In genomic region chr14:50452979-50453705, GRCh38 we compare ENCODE assay signal across 13 cellular contexts. TPM values are rescaled to one million over a fixed set of nuclear protein-coding genes. Genes with fewer than 3 reads are reported as not detected.
DNase-seq lines count a peak whose midpoint lies in the region; ATAC-seq and TF ChIP-seq lines count a peak whose summit lies in the region.
"Had no signal": no experiment of that assay in that cellular context is flagged by ENCODE, and none has a peak within 500 bp of the region (broad histone marks: within the 10 kb centered on the region; RNA-seq: fewer than 3 reads in every experiment).

No MANE protein-coding gene starts in this region.

- no peaks in the 10 kb centered on the region for H3K27me3 Mint-ChIP-seq in activated T-cell treated with anti-CD3 and anti-CD28 coated beads, Interleukin-2, amount 50 U/mL, for 24 hours
- H3K27me3 Mint-ChIP-seq: activated naive CD4-positive, alpha-beta T cell treated with anti-CD3 and anti-CD28 coated beads, Interleukin-2, amount 50 U/mL, for 24 hours; naive B cell had no signal

- H3K27me3 ChIP-seq in adrenal gland = no peaks in the 10 kb centered on the region
- H3K27me3 ChIP-seq in foreskin keratinocyte = no peaks in the 10 kb centered on the region

- H3K36me3 Mint-ChIP-seq in activated T-cell treated with anti-CD3 and anti-CD28 coated beads, Interleukin-2, amount 50 U/mL, for 24 hours (ENCODE audit: low read depth) = peaks cover 64% of the 10 kb centered on the region
- H3K36me3 Mint-ChIP-seq in stimulated activated effector memory CD8-positive, alpha-beta T cell treated with anti-CD3 and anti-CD28 coated beads, Interleukin-12 subunit alpha, Interleukin-12 subunit beta, amount 100 ng/mL, for 72 hours = peaks cover 57% of the 10 kb centered on the region

- H3K4me3 ChIP-seq in adrenal gland = no peak overlapping the region

- peaks cover 17% of the 10 kb centered on the region for H3K4me1 Mint-ChIP-seq in activated T-cell treated with anti-CD3 and anti-CD28 coated beads, Interleukin-2, amount 50 U/mL, for 24 hours (ENCODE audit: low read depth)
- H3K4me1 Mint-ChIP-seq in stimulated activated effector memory CD8-positive, alpha-beta T cell treated with anti-CD3 and anti-CD28 coated beads, Interleukin-12 subunit alpha, Interleukin-12 subunit beta, amount 100 ng/mL, for 72 hours = peaks cover 13% of the 10 kb centered on the region
- H3K4me1 Mint-ChIP-seq: naive B cell had no signal

- H3K9me3 Mint-ChIP-seq in activated T-cell treated with anti-CD3 and anti-CD28 coated beads, Interleukin-2, amount 50 U/mL, for 24 hours = no peaks in the 10 kb centered on the region
- no peaks in the 10 kb centered on the region for H3K9me3 Mint-ChIP-seq in stimulated activated effector memory CD8-positive, alpha-beta T cell treated with anti-CD3 and anti-CD28 coated beads, Interleukin-12 subunit alpha, Interleukin-12 subunit beta, amount 100 ng/mL, for 72 hours
- H3K9me3 Mint-ChIP-seq: activated naive CD4-positive, alpha-beta T cell treated with anti-CD3 and anti-CD28 coated beads, Interleukin-2, amount 50 U/mL, for 24 hours had no signal

- 43 to 57% (median 47%) methylated on average over 3 of the region's 3 CpGs for WGBS in adrenal gland, 4 donors

- peak; percentile 98 for ATAC-seq in foreskin keratinocyte
- peak; percentile 93 for ATAC-seq in stimulated activated effector memory CD8-positive, alpha-beta T cell treated with anti-CD3 and anti-CD28 coated beads, Interleukin-12 subunit alpha, Interleukin-12 subunit beta, amount 100 ng/mL, for 72 hours
- no peak for ATAC-seq in GM21423 (IDR thresholded peaks at IDR 0.05; ENCODE audit: unreplicated experiment)

- peaks cover 0 to 13% of the 10 kb centered on the region in 2 donors for H3K36me3 ChIP-seq in adrenal gland (replicated peaks in 1 of 2)

- no peaks in the 10 kb centered on the region for H3K9me3 ChIP-seq in adrenal gland (replicated peaks in 1 of 3)

- intact Hi-C loops in adrenal gland (cut with DNase I) = no loop called here

- no peak for TF ChIP-seq POLR2A in adrenal gland (IDR thresholded peaks at IDR 0.05)

- H3K4me1 ChIP-seq in adrenal gland (replicated peaks in 1 of 2) (peaks cover 0 to 7% of the 10 kb centered on the region in 2 donors), foreskin keratinocyte (peaks cover 11% of the 10 kb centered on the region)

- H3K4me3 Mint-ChIP-seq in activated T-cell treated with anti-CD3 and anti-CD28 coated beads, Interleukin-2, amount 50 U/mL, for 24 hours = no peak overlapping the region
- H3K4me3 Mint-ChIP-seq in stimulated activated effector memory CD8-positive, alpha-beta T cell treated with anti-CD3 and anti-CD28 coated beads, Interleukin-12 subunit alpha, Interleukin-12 subunit beta, amount 100 ng/mL, for 72 hours = no peak overlapping the region
- H3K4me3 Mint-ChIP-seq: activated naive CD4-positive, alpha-beta T cell treated with anti-CD3 and anti-CD28 coated beads, Interleukin-2, amount 50 U/mL, for 24 hours; naive B cell had no signal

- H3K27ac ChIP-seq in adrenal gland (peak overlapping the region in 4 of 5 donors; percentile 23 to 72 (median 42)), foreskin keratinocyte (peak overlapping the region; percentile 93)

- no peak for TF ChIP-seq CTCF in adrenal gland (IDR thresholded peaks at IDR 0.05)
- TF ChIP-seq CTCF in foreskin keratinocyte (conservative IDR thresholded peaks at IDR 0.05) = no peak

- peak overlapping the region; percentile 51 for H3K27ac Mint-ChIP-seq in activated T-cell treated with anti-CD3 and anti-CD28 coated beads, Interleukin-2, amount 50 U/mL, for 24 hours
- peak overlapping the region; percentile 53 for H3K27ac Mint-ChIP-seq in stimulated activated effector memory CD8-positive, alpha-beta T cell treated with anti-CD3 and anti-CD28 coated beads, Interleukin-12 subunit alpha, Interleukin-12 subunit beta, amount 100 ng/mL, for 72 hours
- H3K27ac Mint-ChIP-seq: activated naive CD4-positive, alpha-beta T cell treated with anti-CD3 and anti-CD28 coated beads, Interleukin-2, amount 50 U/mL, for 24 hours had no signal

- no peak for DNase-seq in activated T-cell treated with anti-CD3 and anti-CD28 coated beads, Interleukin-2, amount 50 U/mL, for 24 hours
- DNase-seq in activated T-cell treated with anti-CD3 and anti-CD28 coated beads, Interleukin-2, amount 50 U/mL, for 48 hours = no peak
- DNase-seq in adrenal gland (peak in 3 of 7 donors; percentile 19 to 45 (median 21)), foreskin keratinocyte (peak; percentile 94 to 95), NCI-H446 (lab: John Stamatoyannopoulos, UW) (no peak), NCI-H510A treated with DMSO at 0.1 percent for 48 hours (lab: John Stamatoyannopoulos, UW) (no peak)
- DNase-seq in stimulated activated effector memory CD8-positive, alpha-beta T cell treated with anti-CD3 and anti-CD28 coated beads, Interleukin-12 subunit alpha, Interleukin-12 subunit beta, amount 100 ng/mL, for 72 hours (ENCODE audit: low spot score in 2 of 2) = no peak
- DNase-seq: ACHN; KBM-7; naive B cell; stimulated activated CD4-positive, alpha-beta T cell treated with anti-CD3 and anti-CD28 coated beads, Interleukin-1b, Interleukin-23, amount 100 ng/mL, for 48 hours had no signal

RNA-seq across cellular contexts. Expression of gene CDKL1, which starts 56.5 kb away (rescaled TPM):
- total RNA-seq in adrenal gland = 10 to 100 TPM in 3 of 8 donors, 1 to 10 TPM in 5; 1.8 to 14.8 (median 7.6) TPM
- polyA plus RNA-seq in adrenal gland = 1 to 10 TPM; 1.5 to 8.3 (median 3.1) TPM
- total RNA-seq in foreskin keratinocyte = 4.2 and 6.1 TPM in 2 replicates
- 1.8 TPM in 2 replicates for polyA plus RNA-seq in foreskin keratinocyte

Comparison
In these comparisons a context has a peak if more than half of its experiments do, and no peak if none do; other contexts are left out.
1. DNase-seq: peak in foreskin keratinocyte (2 of 2); none in activated T-cell treated with anti-CD3 and anti-CD28 coated beads, Interleukin-2, amount 50 U/mL, for 24 hours (single experiment), activated T-cell treated with anti-CD3 and anti-CD28 coated beads, Interleukin-2, amount 50 U/mL, for 48 hours (0 of 2), stimulated activated effector memory CD8-positive, alpha-beta T cell treated with anti-CD3 and anti-CD28 coated beads, Interleukin-12 subunit alpha, Interleukin-12 subunit beta, amount 100 ng/mL, for 72 hours (0 of 2), NCI-H446 (0 of 2) and NCI-H510A treated with DMSO at 0.1 percent for 48 hours (single experiment).